In genomic region chr19:17539288-17540117, GRCh38 we compare ENCODE assay signal across 8 cellular contexts. TPM values are rescaled to one million over a fixed set of nuclear protein-coding genes. Genes with fewer than 3 reads are reported as not detected.
DNase-seq lines count a peak whose midpoint lies in the region; ATAC-seq, FAIRE-seq and TF ChIP-seq lines count a peak whose summit lies in the region.

No MANE protein-coding gene starts in this region.

- DNase-seq in GF-D8 (lab: John Stamatoyannopoulos, UW), result peak; percentile 82
- DNase-seq in NCI-H510A (lab: John Stamatoyannopoulos, UW), result peak; percentile 91
- DNase-seq in activated CD4-positive, alpha-beta T cell treated with anti-CD3 and anti-CD28 coated beads for 24 hours (ENCODE audit: low read depth in 2 of 2), result peak; percentile 95 to 98
- peak; percentile 98 for DNase-seq in cerebellum (ENCODE audit: low spot score)
- peak; percentile 98 for DNase-seq in kidney
- peak; percentile 96 to 98 (median 98) for DNase-seq in stimulated activated CD4-positive, alpha-beta T cell treated with anti-CD3 and anti-CD28 coated beads, Interleukin-12 subunit alpha, Interleukin-12 subunit beta, amount 100 ng/mL, for 48 hours (ENCODE audit: low read depth in 2 of 3, low spot score in 1 of 3)

- no peaks in the 10 kb centered on the region for H3K36me3 ChIP-seq in kidney (ENCODE audit: control insufficient read depth in 1 of 2, insufficient read depth in 2 of 2, low read length in 2 of 2)

- H3K9me3 ChIP-seq in kidney (ENCODE audit: control insufficient read depth in 1 of 2, low read length in 2 of 2), result no peaks in the 10 kb centered on the region

- no peak for FAIRE-seq in kidney (lab: Jason Lieb, UNC)

- peak overlapping the region in 1 of 2 donors; percentile 29 for H3K4me3 ChIP-seq in kidney (ENCODE audit: low read length in 2 of 2)

- intact Hi-C loops in kidney (cut with DNase I), result no loop called here

- H3K4me1 ChIP-seq in kidney (ENCODE audit: control insufficient read depth in 1 of 2, insufficient read depth in 1 of 2, low read depth in 1 of 2, low read length in 2 of 2), result peaks cover 0 to 7% of the 10 kb centered on the region in 2 donors

- H3K9ac ChIP-seq in kidney (ENCODE audit: low read length in 2 of 2), result no peak overlapping the region

- TF ChIP-seq CTCF in kidney (IDR thresholded peaks at IDR 0.05; ENCODE audit: borderline replicate concordance, extremely low read depth, insufficient read depth), result peak; percentile 28

- peak overlapping the region in 1 of 2 donors; percentile 37 for H3K27ac ChIP-seq in kidney (ENCODE audit: low read depth in 2 of 2, low read length in 2 of 2)

- ATAC-seq in HG03280 (IDR thresholded peaks at IDR 0.05; ENCODE audit: unreplicated experiment) (peak; percentile 64), GM19324 (IDR thresholded peaks at IDR 0.05; ENCODE audit: low FRiP score, unreplicated experiment) (no peak)

RNA-seq across cellular contexts. Expression of gene COLGALT1, which starts 15.9 kb away (rescaled TPM):
- total RNA-seq in cerebellum (19.1 TPM), kidney (66.2 TPM)
- 23.6 TPM for polyA plus RNA-seq in kidney (ENCODE audit: insufficient read depth, low read depth, low replicate concordance)

RNA-seq across cellular contexts. Expression of gene PGLS, which starts 28.1 kb away (rescaled TPM):
- total RNA-seq in cerebellum, result 31.0 TPM
- 75.5 TPM for total RNA-seq in kidney
- polyA plus RNA-seq in kidney (ENCODE audit: insufficient read depth, low read depth, low replicate concordance), result 105 TPM
